Comparison of ENCODE assay signal across 14 cellular contexts in the genomic region with DNA sequence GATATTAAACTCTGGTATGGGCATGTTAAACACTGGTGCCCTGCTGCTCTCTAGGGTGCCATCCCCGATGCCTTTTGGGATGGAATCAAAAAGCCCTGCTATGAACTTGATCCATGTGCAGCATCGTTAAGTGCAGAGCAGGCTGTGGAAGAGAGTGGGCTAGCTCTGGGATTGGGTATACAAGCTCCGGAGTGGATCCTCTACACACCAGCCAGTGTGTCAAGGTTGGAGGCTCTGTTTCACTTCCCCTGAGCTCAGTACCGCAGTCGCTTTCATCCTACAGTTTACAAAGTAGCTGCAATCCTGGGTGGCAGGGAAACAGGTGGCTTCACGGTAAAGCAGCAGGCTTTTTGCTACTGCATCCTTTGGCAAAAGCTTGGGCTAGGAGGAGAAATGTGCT.
DNase-seq lines count a peak whose midpoint lies in the region; ATAC-seq, FAIRE-seq and TF ChIP-seq lines count a peak whose summit lies in the region.
"Had no signal": no experiment of that assay in that cellular context is flagged by ENCODE, and none has a peak within 500 bp of the region (broad histone marks: within the 10 kb centered on the region; RNA-seq: fewer than 3 reads in every experiment).

No MANE protein-coding gene starts in this region.

- H3K79me1 ChIP-seq in H1 (ENCODE audit: low read depth, low read length), result no peaks in the 10 kb centered on the region

- H3K4me1 ChIP-seq in H1 (replicated peaks in 1 of 4; ENCODE audit: control insufficient read depth in 3 of 4, insufficient read depth in 4 of 4, low read length in 3 of 4) (peaks cover 0 to 9% (median 5%) of the 10 kb centered on the region in 4 experiments; a peak in 4 of 7 replicates), muscle layer of colon (ENCODE audit: insufficient read depth, low read length) (peaks cover 30% of the 10 kb centered on the region), transverse colon (peaks cover 7 to 43% (median 25%) of the 10 kb centered on the region in 4 donors)

- H3K9ac ChIP-seq in H1 (replicated peaks in 1 of 4; ENCODE audit: extremely low read depth in 1 of 4, low read depth in 3 of 4, low read length in 3 of 4) (no peak overlapping the region), muscle layer of colon (ENCODE audit: low read length) (no peak overlapping the region)

- TF ChIP-seq POLR2A in H1 (IDR thresholded peaks at IDR 0.05; ENCODE audit: control extremely low read depth in 1 of 2, low read depth in 2 of 2, low read length in 2 of 2), result no peak
- TF ChIP-seq POLR2A in transverse colon (IDR thresholded peaks at IDR 0.05), result no peak

- H3K14ac ChIP-seq in H1 (ENCODE audit: insufficient read length), result no peak overlapping the region

- no peak overlapping the region for H4K91ac ChIP-seq in H1 (replicated peaks; ENCODE audit: insufficient read length, low read length)

- H3K4me2 ChIP-seq in H1 (ENCODE audit: insufficient read depth in 1 of 2, low read depth in 2 of 2, low read length in 2 of 2), result no peak overlapping the region

- H4K5ac ChIP-seq in H1 (ENCODE audit: insufficient read length, low read depth, low read length), result no peak overlapping the region

- no peak overlapping the region for H2BK120ac ChIP-seq in H1 (replicated peaks; ENCODE audit: low read depth, low read length)

- no peak for TF ChIP-seq RAD21 in H1 (IDR thresholded peaks at IDR 0.05 in 1 of 2, conservative IDR thresholded peaks at IDR 0.05 in 1 of 2; ENCODE audit: low read depth in 2 of 2, low read length in 2 of 2)

- H3K4ac ChIP-seq in H1 (replicated peaks; ENCODE audit: insufficient read length, low read depth, low read length), result no peak overlapping the region

- no peak overlapping the region for H3K18ac ChIP-seq in H1 (ENCODE audit: extremely low read depth, low read length)

- H3K79me2 ChIP-seq in H1 (ENCODE audit: control insufficient read depth in 1 of 2, insufficient read depth in 2 of 2, low read length in 2 of 2), result no peaks in the 10 kb centered on the region

- no peak overlapping the region for H2BK20ac ChIP-seq in H1 (ENCODE audit: low read length)

- in situ Hi-C loops in transverse colon (cut with MboI; ENCODE audit: low pct_ligation_motif_present in 1 of 4, low pct_unique_long_range_greater_than_20kb in 1 of 4, low sequenced_read_pairs in 3 of 4), result loop anchor here in 3 of 4 donors (25.0 kb wide), 1 partner anchor 482 kb away; no protein-coding TSS in a partner anchor

- H2BK5ac ChIP-seq in H1 (ENCODE audit: low read depth, low read length), result no peak overlapping the region

- no peaks in the 10 kb centered on the region for H3K9me3 ChIP-seq in H1 (ENCODE audit: insufficient read depth in 2 of 2, low read depth in 1 of 2, low read length in 1 of 2)
- no peaks in the 10 kb centered on the region for H3K9me3 ChIP-seq in muscle layer of colon (ENCODE audit: low read length)
- no peaks in the 10 kb centered on the region for H3K9me3 ChIP-seq in transverse colon

- no peak for TF ChIP-seq CTCF in H1 (IDR thresholded peaks at IDR 0.05; ENCODE audit: control extremely low read depth in 1 of 3, insufficient read depth in 1 of 3, low read depth in 1 of 3, low read length in 3 of 3)
- no peak for TF ChIP-seq CTCF in transverse colon (IDR thresholded peaks at IDR 0.05)

- ATAC-seq in GM18498 (IDR thresholded peaks at IDR 0.05; ENCODE audit: unreplicated experiment), result no peak

- TF ChIP-seq EP300 in H1 (IDR thresholded peaks at IDR 0.05; ENCODE audit: borderline replicate concordance in 1 of 2, low read depth in 2 of 2, low read length in 2 of 2), result no peak
- TF ChIP-seq EP300 in transverse colon (IDR thresholded peaks at IDR 0.05; ENCODE audit: low read depth), result no peak

- H3K27me3 ChIP-seq in H1 (replicated peaks in 1 of 4; ENCODE audit: control insufficient read depth in 3 of 4, extremely low read depth in 1 of 4, insufficient read depth in 3 of 4, low read length in 3 of 4) (no peaks in the 10 kb centered on the region), muscle layer of colon (ENCODE audit: control insufficient read depth in 1 of 2, insufficient read depth in 2 of 2, low read length in 2 of 2) (no peaks in the 10 kb centered on the region), transverse colon (no peaks in the 10 kb centered on the region)

- CTCF ChIA-PET in H1 (lab: Charles Lee; ENCODE audit: partially characterized antibody), result interaction anchor here (0.7 to 5.7 kb wide), 26 partner anchors 9 to 630 kb away, joined by 3 to 69 read pairs (median 3); no protein-coding TSS in a partner anchor

- no peaks in the 10 kb centered on the region for H3K23me2 ChIP-seq in H1 (ENCODE audit: low read depth, low read length)

- H3K23ac ChIP-seq in H1 (ENCODE audit: insufficient read length), result no peak overlapping the region

- H2BK15ac ChIP-seq in H1 (ENCODE audit: low read length), result no peak overlapping the region

- H3K27ac ChIP-seq in H1 (ENCODE audit: low read depth, low read length) (no peak overlapping the region), muscle layer of colon (ENCODE audit: low read depth, low read length) (peak overlapping the region; percentile 33), transverse colon (peak overlapping the region; percentile 48 to 56 (median 52))

- POLR2A ChIA-PET in H1 (lab: Charles Lee; ENCODE audit: partially characterized antibody), result no interaction called here

- H3K36me3 ChIP-seq in H1 (ENCODE audit: control insufficient read depth in 2 of 4, insufficient read depth in 4 of 4, low read length in 3 of 4) (no peaks in the 10 kb centered on the region), muscle layer of colon (ENCODE audit: insufficient read depth, low read length) (no peaks in the 10 kb centered on the region), transverse colon (no peaks in the 10 kb centered on the region)

- H2AK5ac ChIP-seq in H1 (ENCODE audit: low read depth, low read length), result no peak overlapping the region

- peak; percentile 47 for DNase-seq in NCI-H2171 treated with DMSO at 0.1 percent for 48 hours (lab: John Stamatoyannopoulos, UW)
- DNase-seq in NCI-H2171 (lab: John Stamatoyannopoulos, UW), result no peak
- DNase-seq in H1 (ENCODE audit: low read depth in 1 of 2, low spot score in 2 of 2), result no peak
- no peak for DNase-seq in transverse colon
- no peak for DNase-seq in urothelium cell line (ENCODE audit: low spot score)
- DNase-seq in NCI-H1092 (lab: John Stamatoyannopoulos, UW), result no peak
- DNase-seq: DMS153; effector CD4-positive, alpha-beta T cell; glutamatergic neuron; KBM-7; NCI-H2227 treated with DMSO at 0.1 percent for 48 hours had no signal

- 89% methylated on average over 6 of the region's 6 CpGs; no CpG with 5 or more reads in 1 of the 2 experiments for WGBS in H1 (ENCODE audit: extremely low coverage in 1 of 2, insufficient coverage in 1 of 2, insufficient read length in 1 of 2, insufficient replicate concordance in 2 of 2, low coverage in 1 of 2, low lambda C conversion rate in 2 of 2, missing lambda C conversion rate in 1 of 2), 2 experiments
- WGBS in transverse colon (ENCODE audit: low coverage in 1 of 2), 2 donors, result 26% methylated on average over 6 of the region's 6 CpGs; no CpG with 5 or more reads in 1 of the 2 donors

- intact Hi-C loops in transverse colon (cut with DNase I; ENCODE audit: low total_unique reads), result no loop called here

- 0 out of 2 replicates have a peak overlapping the region, but pooled peaks have one; percentile 21 for H2BK12ac ChIP-seq in H1 (ENCODE audit: low read depth, low read length)

- no peak overlapping the region for H4K8ac ChIP-seq in H1 (ENCODE audit: extremely low read depth, insufficient read depth, low read length)

- H3K56ac ChIP-seq in H1 (replicated peaks; ENCODE audit: insufficient read length, low read depth, low read length), result no peak overlapping the region

- H3K4me3 ChIP-seq in H1 (ENCODE audit: extremely low read depth in 1 of 4, insufficient read depth in 2 of 4, low read depth in 3 of 4, low read length in 4 of 4) (no peak overlapping the region), muscle layer of colon (ENCODE audit: low read depth in 1 of 2, low read length in 2 of 2) (no peak overlapping the region), transverse colon (no peak overlapping the region)

- no peak overlapping the region for H2AFZ ChIP-seq in H1 (ENCODE audit: low read length)

- no peaks in the 10 kb centered on the region for H4K20me1 ChIP-seq in H1 (replicated peaks in 1 of 2; ENCODE audit: control insufficient read depth in 1 of 2, insufficient read depth in 2 of 2, low read length in 2 of 2)

- FAIRE-seq in H1 (lab: Jason Lieb, UNC) (no peak), urothelium cell line (lab: Jason Lieb, UNC) (no peak)
- FAIRE-seq: TTC549 had no signal

TF ChIP-seq in H1, 55 proteins besides CTCF, POLR2A, EP300 and RAD21 (continues in another document):
- TF ChIP-seq, protein P1, sequence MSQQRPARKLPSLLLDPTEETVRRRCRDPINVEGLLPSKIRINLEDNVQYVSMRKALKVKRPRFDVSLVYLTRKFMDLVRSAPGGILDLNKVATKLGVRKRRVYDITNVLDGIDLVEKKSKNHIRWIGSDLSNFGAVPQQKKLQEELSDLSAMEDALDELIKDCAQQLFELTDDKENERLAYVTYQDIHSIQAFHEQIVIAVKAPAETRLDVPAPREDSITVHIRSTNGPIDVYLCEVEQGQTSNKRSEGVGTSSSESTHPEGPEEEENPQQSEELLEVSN (IDR thresholded peaks at IDR 0.05), result no peak
- no peak for TF ChIP-seq EZH2 (IDR thresholded peaks at IDR 0.05; ENCODE audit: low read depth, low read length, severe bottlenecking)
- TF ChIP-seq RFX5 (IDR thresholded peaks at IDR 0.05; ENCODE audit: borderline replicate concordance, low read depth, low read length), result no peak
- no peak for TF ChIP-seq SIX5 (IDR thresholded peaks at IDR 0.05; ENCODE audit: low read depth, low read length)
- TF ChIP-seq KDM4A (IDR thresholded peaks at IDR 0.05; ENCODE audit: low read depth, low read length, severe bottlenecking), result no peak
- no peak for TF ChIP-seq BRCA1 (IDR thresholded peaks at IDR 0.05; ENCODE audit: low read depth, low read length)
- no peak for TF ChIP-seq CHD2 (IDR thresholded peaks at IDR 0.05; ENCODE audit: low read length)
- no peak for TF ChIP-seq SIN3A (conservative IDR thresholded peaks at IDR 0.05 in 1 of 2, IDR thresholded peaks at IDR 0.05 in 1 of 2; ENCODE audit: low read depth in 1 of 2, low read length in 2 of 2)
- TF ChIP-seq, protein P2, sequence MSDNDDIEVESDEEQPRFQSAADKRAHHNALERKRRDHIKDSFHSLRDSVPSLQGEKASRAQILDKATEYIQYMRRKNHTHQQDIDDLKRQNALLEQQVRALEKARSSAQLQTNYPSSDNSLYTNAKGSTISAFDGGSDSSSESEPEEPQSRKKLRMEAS (IDR thresholded peaks at IDR 0.05), result no peak
- TF ChIP-seq ZNF274 (IDR thresholded peaks at IDR 0.05; ENCODE audit: borderline replicate concordance, extremely low read depth, low read length), result no peak
- TF ChIP-seq HDAC2 (IDR thresholded peaks at IDR 0.05; ENCODE audit: borderline replicate concordance in 1 of 2, low read depth in 2 of 2, low read length in 2 of 2), result no peak
- TF ChIP-seq SAP30 (IDR thresholded peaks at IDR 0.05; ENCODE audit: insufficient read depth, insufficient replicate concordance, low read length), result no peak
- TF ChIP-seq JUN (IDR thresholded peaks at IDR 0.05; ENCODE audit: low read depth, low read length), result no peak
- no peak for TF ChIP-seq TAF1 (IDR thresholded peaks at IDR 0.05; ENCODE audit: low read depth, low read length)
- no peak for TF ChIP-seq CBX5 (IDR thresholded peaks at IDR 0.05; ENCODE audit: low read depth, low read length)
